In genomic region chr1:161612322-161613141, GRCh38 we compare ENCODE assay signal across 1 cellular context.
A peak's percentile ranks its signal among the peaks of the same experiment; 100 is the strongest.
TF ChIP-seq lines count a peak whose summit lies in the region.

No MANE protein-coding gene starts in this region.

TF ChIP-seq in HEK293, 187 proteins besides CTCF, POLR2A, EP300 and RAD21 (continued from another document):
- TF ChIP-seq ZBTB17 (tag by site-specific recombination; IDR thresholded peaks at IDR 0.05): peak; percentile 17
- TF ChIP-seq INSM2 (tag by site-specific recombination; IDR thresholded peaks at IDR 0.05): peak; percentile 40; the same call in 1 of the 2 replicates
- TF ChIP-seq ZNF629 (tag by site-specific recombination; IDR thresholded peaks at IDR 0.05): peak; percentile 78
- peak; percentile 36; the same call in 1 of the 2 replicates for TF ChIP-seq ZBTB20 (tag by site-specific recombination; IDR thresholded peaks at IDR 0.05)
- peak; percentile 31 for TF ChIP-seq ZBTB26 (tag by site-specific recombination; optimal IDR thresholded peaks at IDR 0.05)
